Comparison of ENCODE assay signal across 10 cellular contexts in the genomic region with DNA sequence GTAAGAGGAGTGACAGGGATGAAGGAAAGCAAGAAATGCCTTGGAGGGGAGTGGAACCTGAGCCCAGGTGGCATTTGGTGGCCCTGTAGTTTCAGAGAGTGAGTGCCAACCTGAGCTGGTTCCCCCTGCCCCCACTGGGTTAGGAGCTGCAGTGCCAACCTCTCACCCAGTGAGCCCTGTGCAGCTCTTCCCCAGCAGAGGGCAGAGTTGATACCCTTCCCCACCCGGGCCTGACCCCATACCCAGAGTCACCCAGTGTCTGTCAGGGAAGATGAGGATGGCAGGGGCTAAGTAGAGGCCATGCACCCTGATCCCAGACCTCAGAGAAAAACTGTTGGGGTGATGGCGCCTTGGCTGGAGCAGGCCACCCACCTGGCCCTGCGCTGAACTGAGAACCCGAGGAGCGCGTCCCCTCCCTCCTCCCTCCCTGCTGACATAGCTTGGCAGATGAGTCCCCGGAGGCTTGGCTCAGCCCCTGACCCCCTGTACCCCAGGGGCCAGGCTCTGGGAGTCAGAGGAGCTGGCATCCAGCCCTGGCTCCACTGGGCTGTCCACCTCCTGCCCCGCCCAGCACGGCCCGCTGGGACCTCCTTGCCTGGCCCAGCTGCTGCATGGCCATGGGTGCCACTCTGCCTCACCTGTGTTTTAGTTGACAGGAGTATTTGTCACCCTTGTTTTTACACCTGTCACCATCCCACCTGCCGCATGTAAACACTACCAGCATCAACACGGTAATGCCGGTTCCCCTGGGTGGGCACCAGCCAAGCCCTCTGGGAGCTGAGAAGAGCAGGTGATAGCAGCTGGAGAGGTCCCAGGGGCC.
DNase-seq lines count a peak whose midpoint lies in the region; ATAC-seq and TF ChIP-seq lines count a peak whose summit lies in the region.
"Had no signal": no experiment of that assay in that cellular context is flagged by ENCODE, and none has a peak within 500 bp of the region (broad histone marks: within the 10 kb centered on the region; RNA-seq: fewer than 3 reads in every experiment).

No MANE protein-coding gene starts in this region.

- DNase-seq in stimulated activated CD4-positive, alpha-beta T cell treated with anti-CD3 and anti-CD28 coated beads, Interleukin-15, amount 100 ng/mL, for 24 hours, result peak; percentile 12
- DNase-seq in stimulated activated CD4-positive, alpha-beta T cell treated with anti-CD3 and anti-CD28 coated beads, Interleukin-2, amount 100 ng/mL, for 24 hours, result no peak
- DNase-seq in NCI-H2171 treated with DMSO at 0.1 percent for 48 hours (lab: John Stamatoyannopoulos, UW) (peak; percentile 86), epithelial cell of proximal tubule (ENCODE audit: low read depth) (no peak), activated gamma-delta T cell treated with Interleukin-2 at 50 U/mL for 16 hours (no peak), DMS79 treated with DMSO at 0.1 percent for 48 hours (lab: John Stamatoyannopoulos, UW) (no peak)
- no peak for DNase-seq in stimulated activated CD4-positive, alpha-beta T cell treated with anti-CD3 and anti-CD28 coated beads, Interleukin-4, amount 100 ng/mL, for 24 hours
- DNase-seq: left cardiac atrium, NCI-H1048 had no signal

- peak; percentile 28 for TF ChIP-seq CTCF in epithelial cell of proximal tubule (conservative IDR thresholded peaks at IDR 0.05; ENCODE audit: low read depth, low read length)

- no peak for ATAC-seq in GM19023 (IDR thresholded peaks at IDR 0.05; ENCODE audit: unreplicated experiment)

- H3K4me3 ChIP-seq in epithelial cell of proximal tubule (ENCODE audit: low read depth, low read length), result no peak overlapping the region

Comparison
In these comparisons a context has a peak if more than half of its experiments do, and no peak if none do; other contexts are left out.
1. DNase-seq: peak in stimulated activated CD4-positive, alpha-beta T cell treated with anti-CD3 and anti-CD28 coated beads, Interleukin-15, amount 100 ng/mL, for 24 hours (single experiment) and NCI-H2171 treated with DMSO at 0.1 percent for 48 hours (single experiment); none in stimulated activated CD4-positive, alpha-beta T cell treated with anti-CD3 and anti-CD28 coated beads, Interleukin-2, amount 100 ng/mL, for 24 hours (0 of 2), epithelial cell of proximal tubule (single experiment), activated gamma-delta T cell treated with Interleukin-2 at 50 U/mL for 16 hours (single experiment), stimulated activated CD4-positive, alpha-beta T cell treated with anti-CD3 and anti-CD28 coated beads, Interleukin-4, amount 100 ng/mL, for 24 hours (single experiment) and DMS79 treated with DMSO at 0.1 percent for 48 hours (single experiment).